Comparison of ENCODE assay signal across 21 cellular contexts in the genomic region with DNA sequence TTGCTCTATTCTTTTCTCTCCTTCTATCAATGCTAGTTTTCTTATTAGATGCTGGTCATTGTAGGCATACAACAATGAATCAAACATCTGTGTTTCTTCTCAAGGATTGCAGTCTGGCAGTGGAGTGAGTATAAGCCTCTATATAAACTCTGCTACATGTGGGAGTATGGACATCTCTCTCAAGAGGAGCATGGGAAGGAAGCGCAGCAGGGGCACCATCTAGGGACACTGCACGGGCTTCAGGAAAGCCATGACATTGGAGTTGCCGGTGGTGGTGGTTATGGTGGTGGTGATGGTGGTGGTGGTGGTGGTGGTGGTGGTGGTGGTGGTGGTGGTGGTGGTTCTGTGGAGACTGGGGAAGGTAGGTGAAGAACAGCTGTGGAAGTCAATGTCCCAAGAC.
DNase-seq lines count a peak whose midpoint lies in the region; ATAC-seq and TF ChIP-seq lines count a peak whose summit lies in the region.
"Had no signal": no experiment of that assay in that cellular context is flagged by ENCODE, and none has a peak within 500 bp of the region (broad histone marks: within the 10 kb centered on the region; RNA-seq: fewer than 3 reads in every experiment).

No MANE protein-coding gene starts in this region.

- H3K27ac ChIP-seq in OCI-LY3 (ENCODE audit: low read length) (no peak overlapping the region), endodermal cell (ENCODE audit: low read depth, low read length) (no peak overlapping the region), osteoblast (ENCODE audit: low read depth, low read length) (no peak overlapping the region), suprapubic skin (no peak overlapping the region)
- H3K27ac ChIP-seq: thyroid gland had no signal

- no peaks in the 10 kb centered on the region for H3K9me3 ChIP-seq in OCI-LY3 (ENCODE audit: insufficient read depth, low read length)
- no peaks in the 10 kb centered on the region for H3K9me3 ChIP-seq in endodermal cell (ENCODE audit: control insufficient read depth, low read length)
- H3K9me3 ChIP-seq in osteoblast (ENCODE audit: low read depth, low read length) = no peaks in the 10 kb centered on the region
- no peaks in the 10 kb centered on the region for H3K9me3 ChIP-seq in suprapubic skin
- H3K9me3 ChIP-seq: thyroid gland had no signal

- H2AFZ ChIP-seq in OCI-LY3 (ENCODE audit: low read depth, low read length) (no peak overlapping the region), osteoblast (ENCODE audit: low read length) (no peak overlapping the region)

- TF ChIP-seq CTCF in AG10803 (conservative IDR thresholded peaks at IDR 0.05; ENCODE audit: low read length) (peak; percentile 32), GM13977 (IDR thresholded peaks at IDR 0.05; ENCODE audit: extremely low read depth, insufficient read depth, missing control alignments) (peak; percentile 21), OCI-LY3 (IDR thresholded peaks at IDR 0.05; ENCODE audit: low read depth, low read length) (peak; percentile 38), endodermal cell (conservative IDR thresholded peaks at IDR 0.05) (peak; percentile 54), osteoblast (IDR thresholded peaks at IDR 0.05; ENCODE audit: extremely low read depth, low read depth, low read length) (no peak), suprapubic skin (IDR thresholded peaks at IDR 0.05) (no peak)

- H3K36me3 Mint-ChIP-seq in endodermal cell (ENCODE audit: low read depth) = no peaks in the 10 kb centered on the region
- H3K36me3 Mint-ChIP-seq: activated naive CD8-positive, alpha-beta T cell treated with anti-CD3 and anti-CD28 coated beads for 36 hours; stimulated activated memory B cell treated with anti-CD40 and anti-IgM and Interleukin-4, amounts not matched to agents 10 μg/mL and 1 μg/mL and 100 μg/mL, for 72 hours had no signal

- DNase-seq in AG10803 (ENCODE audit: low read depth) (no peak), GM13977 (ENCODE audit: low spot score) (peak; percentile 17), endodermal cell (peak; percentile 66), osteoblast (ENCODE audit: insufficient read length, low spot score, missing footprints) (no peak), suprapubic skin (ENCODE audit: low spot score in 2 of 2) (no peak)
- no peak for DNase-seq in central memory CD4-positive, alpha-beta T cell
- DNase-seq: activated CD4-positive, alpha-beta T cell treated with anti-CD3 and anti-CD28 coated beads for 1 hour; activated naive CD8-positive, alpha-beta T cell treated with anti-CD3 and anti-CD28 coated beads for 36 hours; cortex of kidney; foreskin melanocyte; IMR-90; kidney; NCI-H1048; NCI-H2107; thyroid gland had no signal

- TF ChIP-seq POLR2A in suprapubic skin (IDR thresholded peaks at IDR 0.05) = no peak

- no peaks in the 10 kb centered on the region for H3K4me1 ChIP-seq in OCI-LY3 (ENCODE audit: low read length)
- H3K4me1 ChIP-seq in endodermal cell (ENCODE audit: control insufficient read depth, insufficient read depth, low read length) = no peaks in the 10 kb centered on the region
- H3K4me1 ChIP-seq in osteoblast (ENCODE audit: insufficient read depth, low read length) = no peaks in the 10 kb centered on the region
- H3K4me1 ChIP-seq in suprapubic skin = peaks cover 9% of the 10 kb centered on the region

- in situ Hi-C loops in GM13977 (cut with MboI; ENCODE audit: low pct_unique_long_range_greater_than_20kb, low sequenced_read_pairs, unreplicated experiment) = no loop called here

- H3K4me2 ChIP-seq in OCI-LY3 (ENCODE audit: low read length) (no peak overlapping the region), osteoblast (ENCODE audit: insufficient read depth, low read length) (no peak overlapping the region)

- H3K4me3 Mint-ChIP-seq in endodermal cell = no peak overlapping the region
- H3K4me3 Mint-ChIP-seq: activated naive CD8-positive, alpha-beta T cell treated with anti-CD3 and anti-CD28 coated beads for 36 hours; activated T-helper 17 cell treated with anti-CD3 and anti-CD28 coated beads, Interleukin-2, amount 50 U/mL, for 72 hours; stimulated activated memory B cell treated with anti-CD40 and anti-IgM and Interleukin-4, amounts not matched to agents 10 μg/mL and 1 μg/mL and 100 μg/mL, for 72 hours; T-helper 2 cell treated with Interferon-gamma antibody and Interleukin-4, amounts not matched to agents 5 μg/mL and 100 μg/mL, for 36 hours had no signal

- H3K4me3 ChIP-seq in AG10803 (ENCODE audit: low read length) (no peak overlapping the region), OCI-LY3 (ENCODE audit: low read length) (no peak overlapping the region), endodermal cell (ENCODE audit: low read length) (no peak overlapping the region), osteoblast (ENCODE audit: insufficient read depth, low read length) (no peak overlapping the region), suprapubic skin (no peak overlapping the region)
- H3K4me3 ChIP-seq: thyroid gland had no signal

- no peak for ATAC-seq in HG02870 (IDR thresholded peaks at IDR 0.05; ENCODE audit: unreplicated experiment)
- ATAC-seq: activated T-helper 17 cell treated with anti-CD3 and anti-CD28 coated beads, Interleukin-2, amount 50 U/mL, for 72 hours; sciatic nerve; stimulated activated memory B cell treated with anti-CD40 and anti-IgM and Interleukin-4, amounts not matched to agents 10 μg/mL and 1 μg/mL and 100 μg/mL, for 72 hours had no signal

- H3K9ac ChIP-seq in OCI-LY3 (ENCODE audit: low read length) (no peak overlapping the region), endodermal cell (ENCODE audit: extremely low read depth, low read length, poor library complexity, severe bottlenecking) (no peak overlapping the region)

- H3K79me2 ChIP-seq in OCI-LY3 (ENCODE audit: low read length) = no peaks in the 10 kb centered on the region
- H3K79me2 ChIP-seq in osteoblast (ENCODE audit: insufficient read depth, low read length) = no peaks in the 10 kb centered on the region

- no peak for TF ChIP-seq EP300 in suprapubic skin (IDR thresholded peaks at IDR 0.05)

- 88% methylated on average over 3 of the region's 3 CpGs; no CpG with 5 or more reads in 1 of the 2 experiments for WGBS in endodermal cell (ENCODE audit: insufficient coverage in 1 of 2, insufficient read length in 1 of 2), 2 experiments
- 92% methylated on average over 3 of the region's 3 CpGs for WGBS in suprapubic skin

- H4K20me1 ChIP-seq in OCI-LY3 (ENCODE audit: insufficient read depth, low read length) (no peaks in the 10 kb centered on the region), osteoblast (ENCODE audit: insufficient read depth, low read length) (no peaks in the 10 kb centered on the region)

- H3K36me3 ChIP-seq in OCI-LY3 (replicated peaks; ENCODE audit: low read depth, low read length) (no peaks in the 10 kb centered on the region), endodermal cell (ENCODE audit: control insufficient read depth, insufficient read depth, low read length) (no peaks in the 10 kb centered on the region), osteoblast (ENCODE audit: insufficient read depth, low read length) (no peaks in the 10 kb centered on the region), suprapubic skin (no peaks in the 10 kb centered on the region)
- H3K36me3 ChIP-seq: thyroid gland had no signal

- H3K27ac Mint-ChIP-seq in endodermal cell = no peak overlapping the region
- H3K27ac Mint-ChIP-seq: activated naive CD8-positive, alpha-beta T cell treated with anti-CD3 and anti-CD28 coated beads for 36 hours; activated T-helper 17 cell treated with anti-CD3 and anti-CD28 coated beads, Interleukin-2, amount 50 U/mL, for 72 hours; stimulated activated memory B cell treated with anti-CD40 and anti-IgM and Interleukin-4, amounts not matched to agents 10 μg/mL and 1 μg/mL and 100 μg/mL, for 72 hours; T-helper 2 cell treated with Interferon-gamma antibody and Interleukin-4, amounts not matched to agents 5 μg/mL and 100 μg/mL, for 36 hours had no signal

- H3K27me3 ChIP-seq in OCI-LY3 (ENCODE audit: low read depth, low read length) = no peaks in the 10 kb centered on the region
- H3K27me3 ChIP-seq in endodermal cell (ENCODE audit: control insufficient read depth, insufficient read depth, low read length, poor library complexity, severe bottlenecking) = no peaks in the 10 kb centered on the region
- no peaks in the 10 kb centered on the region for H3K27me3 ChIP-seq in osteoblast (ENCODE audit: insufficient read depth, low read length)
- no peaks in the 10 kb centered on the region for H3K27me3 ChIP-seq in suprapubic skin
- H3K27me3 ChIP-seq: thyroid gland had no signal

- no peaks in the 10 kb centered on the region for H3K4me1 Mint-ChIP-seq in endodermal cell
- H3K4me1 Mint-ChIP-seq: activated naive CD8-positive, alpha-beta T cell treated with anti-CD3 and anti-CD28 coated beads for 36 hours; activated T-helper 17 cell treated with anti-CD3 and anti-CD28 coated beads, Interleukin-2, amount 50 U/mL, for 72 hours; stimulated activated memory B cell treated with anti-CD40 and anti-IgM and Interleukin-4, amounts not matched to agents 10 μg/mL and 1 μg/mL and 100 μg/mL, for 72 hours had no signal

- no peaks in the 10 kb centered on the region for H3K9me3 Mint-ChIP-seq in endodermal cell
- H3K9me3 Mint-ChIP-seq: activated naive CD8-positive, alpha-beta T cell treated with anti-CD3 and anti-CD28 coated beads for 36 hours; activated T-helper 17 cell treated with anti-CD3 and anti-CD28 coated beads, Interleukin-2, amount 50 U/mL, for 72 hours; stimulated activated memory B cell treated with anti-CD40 and anti-IgM and Interleukin-4, amounts not matched to agents 10 μg/mL and 1 μg/mL and 100 μg/mL, for 72 hours; T-helper 2 cell treated with Interferon-gamma antibody and Interleukin-4, amounts not matched to agents 5 μg/mL and 100 μg/mL, for 36 hours had no signal

- H3K27me3 Mint-ChIP-seq in endodermal cell (ENCODE audit: insufficient read depth) = no peaks in the 10 kb centered on the region

Comparison
In these comparisons a context has a peak if more than half of its experiments do, and no peak if none do; other contexts are left out.
1. DNase-seq: peak in GM13977 (single experiment) and endodermal cell (single experiment); none in AG10803 (single experiment), osteoblast (single experiment), central memory CD4-positive, alpha-beta T cell (single experiment) and suprapubic skin (0 of 2).
2. CTCF ChIP-seq: peak in AG10803 (single experiment), GM13977 (single experiment), OCI-LY3 (single experiment) and endodermal cell (single experiment); none in osteoblast (single experiment) and suprapubic skin (0 of 2).